1 cellular context compared by ENCODE assay signal in genomic region chr6:128046033-128046432, GRCh38.
TF ChIP-seq lines count a peak whose summit lies in the region.

No MANE protein-coding gene starts in this region.

TF ChIP-seq in GM23338, 12 proteins besides CTCF, POLR2A, EP300 and RAD21 (continued from another document):
- TF ChIP-seq, protein P1, sequence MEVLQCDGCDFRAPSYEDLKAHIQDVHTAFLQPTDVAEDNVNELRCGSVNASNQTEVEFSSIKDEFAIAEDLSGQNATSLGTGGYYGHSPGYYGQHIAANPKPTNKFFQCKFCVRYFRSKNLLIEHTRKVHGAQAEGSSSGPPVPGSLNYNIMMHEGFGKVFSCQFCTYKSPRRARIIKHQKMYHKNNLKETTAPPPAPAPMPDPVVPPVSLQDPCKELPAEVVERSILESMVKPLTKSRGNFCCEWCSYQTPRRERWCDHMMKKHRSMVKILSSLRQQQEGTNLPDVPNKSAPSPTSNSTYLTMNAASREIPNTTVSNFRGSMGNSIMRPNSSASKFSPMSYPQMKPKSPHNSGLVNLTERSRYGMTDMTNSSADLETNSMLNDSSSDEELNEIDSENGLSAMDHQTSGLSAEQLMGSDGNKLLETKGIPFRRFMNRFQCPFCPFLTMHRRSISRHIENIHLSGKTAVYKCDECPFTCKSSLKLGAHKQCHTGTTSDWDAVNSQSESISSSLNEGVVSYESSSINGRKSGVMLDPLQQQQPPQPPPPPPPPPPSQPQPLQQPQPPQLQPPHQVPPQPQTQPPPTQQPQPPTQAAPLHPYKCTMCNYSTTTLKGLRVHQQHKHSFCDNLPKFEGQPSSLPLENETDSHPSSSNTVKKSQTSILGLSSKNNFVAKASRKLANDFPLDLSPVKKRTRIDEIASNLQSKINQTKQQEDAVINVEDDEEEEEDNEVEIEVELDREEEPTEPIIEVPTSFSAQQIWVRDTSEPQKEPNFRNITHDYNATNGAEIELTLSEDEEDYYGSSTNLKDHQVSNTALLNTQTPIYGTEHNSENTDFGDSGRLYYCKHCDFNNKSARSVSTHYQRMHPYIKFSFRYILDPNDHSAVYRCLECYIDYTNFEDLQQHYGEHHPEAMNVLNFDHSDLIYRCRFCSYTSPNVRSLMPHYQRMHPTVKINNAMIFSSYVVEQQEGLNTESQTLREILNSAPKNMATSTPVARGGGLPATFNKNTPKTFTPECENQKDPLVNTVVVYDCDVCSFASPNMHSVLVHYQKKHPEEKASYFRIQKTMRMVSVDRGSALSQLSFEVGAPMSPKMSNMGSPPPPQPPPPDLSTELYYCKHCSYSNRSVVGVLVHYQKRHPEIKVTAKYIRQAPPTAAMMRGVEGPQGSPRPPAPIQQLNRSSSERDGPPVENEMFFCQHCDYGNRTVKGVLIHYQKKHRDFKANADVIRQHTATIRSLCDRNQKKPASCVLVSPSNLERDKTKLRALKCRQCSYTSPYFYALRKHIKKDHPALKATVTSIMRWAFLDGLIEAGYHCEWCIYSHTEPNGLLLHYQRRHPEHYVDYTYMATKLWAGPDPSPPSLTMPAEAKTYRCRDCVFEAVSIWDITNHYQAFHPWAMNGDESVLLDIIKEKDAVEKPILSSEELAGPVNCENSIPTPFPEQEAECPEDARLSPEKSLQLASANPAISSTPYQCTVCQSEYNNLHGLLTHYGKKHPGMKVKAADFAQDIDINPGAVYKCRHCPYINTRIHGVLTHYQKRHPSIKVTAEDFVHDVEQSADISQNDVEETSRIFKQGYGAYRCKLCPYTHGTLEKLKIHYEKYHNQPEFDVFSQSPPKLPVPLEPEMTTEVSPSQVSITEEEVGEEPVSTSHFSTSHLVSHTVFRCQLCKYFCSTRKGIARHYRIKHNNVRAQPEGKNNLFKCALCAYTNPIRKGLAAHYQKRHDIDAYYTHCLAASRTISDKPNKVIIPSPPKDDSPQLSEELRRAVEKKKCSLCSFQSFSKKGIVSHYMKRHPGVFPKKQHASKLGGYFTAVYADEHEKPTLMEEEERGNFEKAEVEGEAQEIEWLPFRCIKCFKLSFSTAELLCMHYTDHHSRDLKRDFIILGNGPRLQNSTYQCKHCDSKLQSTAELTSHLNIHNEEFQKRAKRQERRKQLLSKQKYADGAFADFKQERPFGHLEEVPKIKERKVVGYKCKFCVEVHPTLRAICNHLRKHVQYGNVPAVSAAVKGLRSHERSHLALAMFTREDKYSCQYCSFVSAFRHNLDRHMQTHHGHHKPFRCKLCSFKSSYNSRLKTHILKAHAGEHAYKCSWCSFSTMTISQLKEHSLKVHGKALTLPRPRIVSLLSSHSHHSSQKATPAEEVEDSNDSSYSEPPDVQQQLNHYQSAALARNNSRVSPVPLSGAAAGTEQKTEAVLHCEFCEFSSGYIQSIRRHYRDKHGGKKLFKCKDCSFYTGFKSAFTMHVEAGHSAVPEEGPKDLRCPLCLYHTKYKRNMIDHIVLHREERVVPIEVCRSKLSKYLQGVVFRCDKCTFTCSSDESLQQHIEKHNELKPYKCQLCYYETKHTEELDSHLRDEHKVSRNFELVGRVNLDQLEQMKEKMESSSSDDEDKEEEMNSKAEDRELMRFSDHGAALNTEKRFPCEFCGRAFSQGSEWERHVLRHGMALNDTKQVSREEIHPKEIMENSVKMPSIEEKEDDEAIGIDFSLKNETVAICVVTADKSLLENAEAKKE (CRISPR knock-in tag; IDR thresholded peaks at IDR 0.05) = no peak
- TF ChIP-seq EZH2phosphoT487 (IDR thresholded peaks at IDR 0.05; ENCODE audit: unreplicated experiment) = no peak
- TF ChIP-seq JUNB (IDR thresholded peaks at IDR 0.05; ENCODE audit: unreplicated experiment) = no peak
- TF ChIP-seq STAT1 (IDR thresholded peaks at IDR 0.05; ENCODE audit: unreplicated experiment) = no peak
- TF ChIP-seq POLR2AphosphoS5 (IDR thresholded peaks at IDR 0.05; ENCODE audit: low read depth) = no peak
- no peak for TF ChIP-seq ZNF331 (CRISPR knock-in tag; IDR thresholded peaks at IDR 0.05; ENCODE audit: low read depth)
TF ChIP-seq in GM23338: peak in this region for 0.
